ENCODE assay signal across 1 cellular context in genomic region chr15:52994290-52994689, GRCh38.
TF ChIP-seq lines count a peak whose summit lies in the region.

No MANE protein-coding gene starts in this region.

TF ChIP-seq in HepG2, 621 proteins besides CTCF, POLR2A, EP300 and RAD21 (continued from another document):
- TF ChIP-seq ZBTB40 (IDR thresholded peaks at IDR 0.05) (no peak), ZBTB40 (CRISPR knock-in tag; IDR thresholded peaks at IDR 0.05) (no peak), ZBTB42 (CRISPR knock-in tag; IDR thresholded peaks at IDR 0.05) (no peak)
TF ChIP-seq in HepG2: peak in this region for 0.
